Comparison of ENCODE assay signal across 1 cellular context in genomic region chr15:64355559-64356442, GRCh38.
TF ChIP-seq lines count a peak whose summit lies in the region.

CSNK1G1 (minus strand) TSS chr15:64356173; CDS start chr15:64300499, 55,674 bp downstream.

TF ChIP-seq in A549, 52 proteins besides CTCF, POLR2A, EP300 and RAD21 (continued from another document):
- TF ChIP-seq CEBPB (IDR thresholded peaks at IDR 0.05) (no peak), EHMT2 (IDR thresholded peaks at IDR 0.05; ENCODE audit: low read depth) (no peak), RFX5 (IDR thresholded peaks at IDR 0.05) (peak; percentile 56; the same call in 1 of the 2 replicates), ATOH8 (CRISPR knock-in tag; IDR thresholded peaks at IDR 0.05; ENCODE audit: low read depth) (no peak), TP53 (CRISPR knock-in tag; IDR thresholded peaks at IDR 0.05) (no peak), MAZ (IDR thresholded peaks at IDR 0.05; ENCODE audit: borderline replicate concordance, low read depth, low read length) (peak; percentile 69; the same call in 1 of the 2 replicates), CHD4 (IDR thresholded peaks at IDR 0.05; ENCODE audit: borderline replicate concordance) (no peak), PHF8 (IDR thresholded peaks at IDR 0.05; ENCODE audit: borderline replicate concordance, low read depth) (no peak), HOXA7 (CRISPR knock-in tag; IDR thresholded peaks at IDR 0.05) (no peak), CHD2 (IDR thresholded peaks at IDR 0.05; ENCODE audit: low read length, partially characterized antibody) (no peak), HES2 (IDR thresholded peaks at IDR 0.05) (no peak), GATA3 (IDR thresholded peaks at IDR 0.05; ENCODE audit: borderline replicate concordance) (peak; percentile 32; the same call in 1 of the 2 replicates), RCOR1 (IDR thresholded peaks at IDR 0.05; ENCODE audit: low read depth, low read length) (no peak), HEYL (CRISPR knock-in tag; IDR thresholded peaks at IDR 0.05) (no peak), SMC3 (IDR thresholded peaks at IDR 0.05) (no peak), ZNF302 (CRISPR knock-in tag; IDR thresholded peaks at IDR 0.05) (no peak), PBX3 (IDR thresholded peaks at IDR 0.05) (peak; percentile 70), EHF (CRISPR knock-in tag; IDR thresholded peaks at IDR 0.05) (no peak), ELK1 (IDR thresholded peaks at IDR 0.05; ENCODE audit: low read depth, low read length) (no peak), POLR2AphosphoS2 (conservative IDR thresholded peaks at IDR 0.05; ENCODE audit: low read length) (peak; percentile 60), TFCP2L1 (CRISPR knock-in tag; IDR thresholded peaks at IDR 0.05) (no peak), FOXS1 (CRISPR knock-in tag; IDR thresholded peaks at IDR 0.05) (no peak), HDAC2 (IDR thresholded peaks at IDR 0.05) (no peak), FOSB (CRISPR knock-in tag; IDR thresholded peaks at IDR 0.05) (no peak), HOXB13 (CRISPR knock-in tag; IDR thresholded peaks at IDR 0.05; ENCODE audit: low read depth) (no peak), HMGXB4 (CRISPR knock-in tag; IDR thresholded peaks at IDR 0.05; ENCODE audit: borderline replicate concordance) (no peak)
TF ChIP-seq in A549: peak in this region for 9.
